16 cellular contexts compared by ENCODE assay signal in genomic region chr4:148061139-148061476, GRCh38.
DNase-seq lines count a peak whose midpoint lies in the region; ATAC-seq and TF ChIP-seq lines count a peak whose summit lies in the region.
"Had no signal": no experiment of that assay in that cellular context is flagged by ENCODE, and none has a peak within 500 bp of the region (broad histone marks: within the 10 kb centered on the region; RNA-seq: fewer than 3 reads in every experiment).

No MANE protein-coding gene starts in this region.

- H3K4me1 ChIP-seq in CD8-positive, alpha-beta T cell (ENCODE audit: insufficient read depth, low read length): peaks cover 57% of the 10 kb centered on the region
- peaks cover 0 to 2% of the 10 kb centered on the region in 2 donors for H3K4me1 ChIP-seq in aorta (ENCODE audit: control insufficient read depth in 1 of 2, insufficient read depth in 2 of 2, low read length in 2 of 2)
- H3K4me1 ChIP-seq: testis had no signal

- H3K9me3 ChIP-seq in CD8-positive, alpha-beta T cell (ENCODE audit: low read length): no peaks in the 10 kb centered on the region
- H3K9me3 ChIP-seq in aorta (ENCODE audit: control insufficient read depth, low read length): no peaks in the 10 kb centered on the region
- H3K9me3 ChIP-seq: testis had no signal

- peak overlapping the region; percentile 88 for H3K27ac ChIP-seq in CD8-positive, alpha-beta T cell (ENCODE audit: low read depth, low read length)
- no peak overlapping the region for H3K27ac ChIP-seq in aorta (ENCODE audit: low read depth in 1 of 2, low read length in 2 of 2)
- H3K27ac ChIP-seq: cardiac muscle cell, testis, VCaP had no signal

- TF ChIP-seq CTCF in CD8-positive, alpha-beta T cell (IDR thresholded peaks at IDR 0.05): no peak
- TF ChIP-seq CTCF in WTC11 (IDR thresholded peaks at IDR 0.05): no peak

- peak overlapping the region; percentile 52 for H3K4me3 ChIP-seq in CD8-positive, alpha-beta T cell (ENCODE audit: low read depth, low read length)
- H3K4me3 ChIP-seq in aorta (ENCODE audit: low read length in 2 of 2): no peak overlapping the region
- H3K4me3 ChIP-seq: cardiac muscle cell, smooth muscle cell, testis had no signal

- no peaks in the 10 kb centered on the region for H3K27me3 ChIP-seq in CD8-positive, alpha-beta T cell (ENCODE audit: insufficient read depth, low read length)
- H3K27me3 ChIP-seq in aorta (ENCODE audit: control insufficient read depth in 1 of 2, insufficient read depth in 2 of 2, low read length in 1 of 2): no peaks in the 10 kb centered on the region
- H3K27me3 ChIP-seq: cardiac muscle cell, testis had no signal

- H3K36me3 Mint-ChIP-seq in CD8-positive, alpha-beta T cell: peaks cover 39% of the 10 kb centered on the region
- H3K36me3 Mint-ChIP-seq in WTC11: no peaks in the 10 kb centered on the region
- no peaks in the 10 kb centered on the region for H3K36me3 Mint-ChIP-seq in memory B cell

- peaks cover 73% of the 10 kb centered on the region for H3K4me1 Mint-ChIP-seq in CD8-positive, alpha-beta T cell (ENCODE audit: low read depth)
- H3K4me1 Mint-ChIP-seq in WTC11 (peaks cover 40% of the 10 kb centered on the region), memory B cell (peaks cover 34% of the 10 kb centered on the region)

- no peak for DNase-seq in CD8-positive, alpha-beta T cell
- peak; percentile 23 for DNase-seq in ELF-1 (ENCODE audit: low read depth, low spot score)
- no peak for DNase-seq in WTC11 (ENCODE audit: low spot score)
- no peak for DNase-seq in memory B cell (ENCODE audit: low spot score in 2 of 2)
- DNase-seq in NCI-H1436 (lab: John Stamatoyannopoulos, UW): no peak
- DNase-seq in aorta: no peak
- no peak for DNase-seq in NCI-H524 (lab: John Stamatoyannopoulos, UW)
- DNase-seq: NCI-H1436 treated with DMSO at 0.1 percent for 48 hours; NK-92 treated with Interleukin-12 subunit alpha and Interleukin-12 subunit beta, amount 100 ng/mL, for 24 hours had no signal

- peaks cover 2% of the 10 kb centered on the region for H3K9me3 Mint-ChIP-seq in CD8-positive, alpha-beta T cell
- H3K9me3 Mint-ChIP-seq in WTC11 (no peaks in the 10 kb centered on the region), memory B cell (no peaks in the 10 kb centered on the region)
- H3K9me3 Mint-ChIP-seq: activated T-helper 2 cell treated with anti-CD3 and anti-CD28 coated beads, Interferon-gamma antibody, Interleukin-2, Interleukin-4, amounts not matched to agents 10 μg/mL and 5 μg/mL and 100 μg/mL, durations not matched to agents 14 hours and 24 hours and 36 hours; CD14-positive monocyte had no signal

- intact Hi-C loops in CD8-positive, alpha-beta T cell (cut with DNase I, micrococcal nuclease): no loop called here
- intact Hi-C loops in aorta (cut with DNase I): no loop called here

- H3K4me3 Mint-ChIP-seq in CD8-positive, alpha-beta T cell: peak overlapping the region; percentile 84
- H3K4me3 Mint-ChIP-seq in WTC11: no peak overlapping the region
- H3K4me3 Mint-ChIP-seq in memory B cell: peak overlapping the region; percentile 38
- H3K4me3 Mint-ChIP-seq: CD14-positive monocyte had no signal

- CTCF ChIA-PET in CD8-positive, alpha-beta T cell (lab: Charles Lee): interaction anchor here (0.7 to 1.4 kb wide), 2 partner anchors 9 kb away, joined by 3 to 4 read pairs; no protein-coding TSS in a partner anchor
- CTCF ChIA-PET in WTC11 (lab: Charles Lee): no interaction called here

- no peaks in the 10 kb centered on the region for H3K36me3 ChIP-seq in CD8-positive, alpha-beta T cell (ENCODE audit: insufficient read depth, low read length)
- H3K36me3 ChIP-seq in aorta (ENCODE audit: control insufficient read depth in 1 of 2, insufficient read depth in 2 of 2, low read length in 1 of 2): peaks cover 3 to 4% of the 10 kb centered on the region in 2 donors
- H3K36me3 ChIP-seq: cardiac muscle cell had no signal

- H3K27ac Mint-ChIP-seq in CD8-positive, alpha-beta T cell: peak overlapping the region; percentile 98
- H3K27ac Mint-ChIP-seq in WTC11: peak overlapping the region; percentile 10; the same call in 1 of the 2 replicates
- peak overlapping the region; percentile 73 for H3K27ac Mint-ChIP-seq in memory B cell
- H3K27ac Mint-ChIP-seq: activated T-helper 2 cell treated with anti-CD3 and anti-CD28 coated beads, Interferon-gamma antibody, Interleukin-2, Interleukin-4, amounts not matched to agents 10 μg/mL and 5 μg/mL and 100 μg/mL, durations not matched to agents 14 hours and 24 hours and 36 hours had no signal

- WGBS in aorta, 2 donors: 65 to 66% methylated on average over 4 of the region's 4 CpGs

- POLR2A ChIA-PET in CD8-positive, alpha-beta T cell (lab: Charles Lee): interaction anchor here (0.6 to 3.4 kb wide), 5 partner anchors 9 to 382 kb away, joined by 3 to 48 read pairs (median 6); partner anchors contain the start of gene NR3C2
- POLR2A ChIA-PET in WTC11 (lab: Charles Lee): interaction anchor here (0.7 kb wide), 2 partner anchors 37 to 1976 kb away, joined by 3 to 4 read pairs; no protein-coding TSS in a partner anchor

- peak; percentile 32 for ATAC-seq in CD8-positive, alpha-beta T cell
- ATAC-seq in WTC11 (no peak), memory B cell (ENCODE audit: low read depth) (no peak), aorta (ENCODE audit: low FRiP score) (no peak)
- ATAC-seq: HCT116 had no signal

- H3K27me3 Mint-ChIP-seq in CD8-positive, alpha-beta T cell (ENCODE audit: low read depth): no peaks in the 10 kb centered on the region
- H3K27me3 Mint-ChIP-seq in WTC11 (ENCODE audit: low read depth) (no peaks in the 10 kb centered on the region), memory B cell (peaks cover 3% of the 10 kb centered on the region)

TF ChIP-seq in WTC11, 78 proteins besides CTCF, POLR2A, EP300 and RAD21:
- no peak for TF ChIP-seq ZNF425 (CRISPR knock-in tag; conservative IDR thresholded peaks at IDR 0.05)
- TF ChIP-seq ZMAT4 (CRISPR knock-in tag; IDR thresholded peaks at IDR 0.05): no peak
- TF ChIP-seq HMGXB4 (CRISPR knock-in tag; IDR thresholded peaks at IDR 0.05): no peak
- no peak for TF ChIP-seq TEAD1 (CRISPR knock-in tag; IDR thresholded peaks at IDR 0.05)
- no peak for TF ChIP-seq EMX1 (CRISPR knock-in tag; IDR thresholded peaks at IDR 0.05)
- TF ChIP-seq ZNF232 (CRISPR knock-in tag; IDR thresholded peaks at IDR 0.05): no peak

Comparison
In these comparisons a context has a peak if more than half of its experiments do, and no peak if none do; other contexts are left out.
1. H3K27ac Mint-ChIP-seq: peak in every context shown above with its lines; median percentile 98 in CD8-positive, alpha-beta T cell; 73 in memory B cell; 10 in WTC11.